Comparison of ENCODE assay signal across 9 cellular contexts in genomic region chrX:139204576-139204902, GRCh38.
A peak's percentile ranks its signal among the peaks of the same experiment; 100 is the strongest.
DNase-seq lines count a peak whose midpoint lies in the region; ATAC-seq, FAIRE-seq and TF ChIP-seq lines count a peak whose summit lies in the region.
"Had no signal": no experiment of that assay in that cellular context is flagged by ENCODE, and none has a peak within 500 bp of the region (broad histone marks: within the 10 kb centered on the region; RNA-seq: fewer than 3 reads in every experiment).

No MANE protein-coding gene starts in this region.

- no peaks in the 10 kb centered on the region for H3F3A ChIP-seq in smooth muscle cell (ENCODE audit: low read depth)

- ATAC-seq in GM18520 (IDR thresholded peaks at IDR 0.05; ENCODE audit: unreplicated experiment), result no peak

- peaks cover 50% of the 10 kb centered on the region for H3K27me3 ChIP-seq in smooth muscle cell (ENCODE audit: low read depth)

- intact Hi-C loops in posterior vena cava (cut with DNase I), result no loop called here

- TF ChIP-seq CTCF in smooth muscle cell (IDR thresholded peaks at IDR 0.05; ENCODE audit: borderline replicate concordance, insufficient read depth, poor library complexity, severe bottlenecking), result no peak

- no peaks in the 10 kb centered on the region for H3K36me3 Mint-ChIP-seq in activated naive CD8-positive, alpha-beta T cell
- H3K36me3 Mint-ChIP-seq in immature natural killer cell, result no peaks in the 10 kb centered on the region

- H3K4me3 ChIP-seq in smooth muscle cell, result peak overlapping the region; percentile 55

- no peak overlapping the region for H3K27ac Mint-ChIP-seq in activated naive CD8-positive, alpha-beta T cell
- no peak overlapping the region for H3K27ac Mint-ChIP-seq in immature natural killer cell

- peak; percentile 1 for DNase-seq in HCEC 1CT
- DNase-seq in immature natural killer cell, result no peak
- no peak for DNase-seq in smooth muscle cell (lab: John Stamatoyannopoulos, UW; ENCODE audit: unreplicated experiment)
- no peak for DNase-seq in posterior vena cava (ENCODE audit: low spot score)
- DNase-seq in GM12891 (ENCODE audit: insufficient read length, low spot score), result no peak
- DNase-seq in DMS 273 (lab: John Stamatoyannopoulos, UW; ENCODE audit: unreplicated experiment), result no peak
- DNase-seq: NCI-H1694 had no signal

- no peaks in the 10 kb centered on the region for H3K79me2 ChIP-seq in smooth muscle cell (ENCODE audit: low read depth)

- H3K4me2 ChIP-seq in smooth muscle cell, result peak overlapping the region; percentile 83

- no peaks in the 10 kb centered on the region for H4K20me1 ChIP-seq in smooth muscle cell (ENCODE audit: low read depth)

- H3K4me3 Mint-ChIP-seq in activated naive CD8-positive, alpha-beta T cell, result peak overlapping the region; percentile 71
- H3K4me3 Mint-ChIP-seq in immature natural killer cell, result peak overlapping the region; percentile 70 to 90 (median 83)

- H3K27ac ChIP-seq in smooth muscle cell (ENCODE audit: low read depth), result no peak overlapping the region

- peak overlapping the region; percentile 27 for H2AFZ ChIP-seq in smooth muscle cell (ENCODE audit: low read depth)

- no peaks in the 10 kb centered on the region for H3K4me1 ChIP-seq in smooth muscle cell (ENCODE audit: low read depth)

- no peak overlapping the region for H3K9ac ChIP-seq in smooth muscle cell (ENCODE audit: low read depth)

- TF ChIP-seq POLR2A in GM12891 (IDR thresholded peaks at IDR 0.05; ENCODE audit: low read depth, low read length), result no peak

- H3K9me3 ChIP-seq in smooth muscle cell (replicated peaks; ENCODE audit: low read depth), result no peaks in the 10 kb centered on the region

- FAIRE-seq in GM12891 (lab: Jason Lieb, UNC), result no peak

- WGBS in smooth muscle cell (ENCODE audit: low lambda C conversion rate), result 43% methylated on average over 18 of the region's 18 CpGs

- H3K27me3 Mint-ChIP-seq in activated naive CD8-positive, alpha-beta T cell, result peaks cover 12% of the 10 kb centered on the region
- H3K27me3 Mint-ChIP-seq in immature natural killer cell (ENCODE audit: low read depth in 3 of 3), result peaks cover 7 to 20% (median 11%) of the 10 kb centered on the region in 3 donors

- H3K9me3 Mint-ChIP-seq in activated naive CD8-positive, alpha-beta T cell (ENCODE audit: low read depth), result no peaks in the 10 kb centered on the region
- H3K9me3 Mint-ChIP-seq in immature natural killer cell, result peaks cover 0 to 2% (median 0%) of the 10 kb centered on the region in 6 donors

- peaks cover 3% of the 10 kb centered on the region for H3K4me1 Mint-ChIP-seq in activated naive CD8-positive, alpha-beta T cell (ENCODE audit: low read depth)
- peaks cover 3 to 6% of the 10 kb centered on the region in 2 donors for H3K4me1 Mint-ChIP-seq in immature natural killer cell

- no peaks in the 10 kb centered on the region for H3K36me3 ChIP-seq in smooth muscle cell (ENCODE audit: low read depth)

TF ChIP-seq in GM12891, 5 proteins besides CTCF, POLR2A, EP300 and RAD21:
- TF ChIP-seq TAF1 (IDR thresholded peaks at IDR 0.05; ENCODE audit: low read depth, low read length) (no peak), POLR2AphosphoS5 (IDR thresholded peaks at IDR 0.05; ENCODE audit: low read depth, low read length) (no peak), SPI1 (IDR thresholded peaks at IDR 0.05; ENCODE audit: low read depth, low read length) (no peak), POU2F2 (IDR thresholded peaks at IDR 0.05; ENCODE audit: low read depth, low read length) (no peak), PAX5 (IDR thresholded peaks at IDR 0.05; ENCODE audit: insufficient read depth, low read length, severe bottlenecking) (no peak)
